Comparison of ENCODE assay signal across 15 cellular contexts in the genomic region with DNA sequence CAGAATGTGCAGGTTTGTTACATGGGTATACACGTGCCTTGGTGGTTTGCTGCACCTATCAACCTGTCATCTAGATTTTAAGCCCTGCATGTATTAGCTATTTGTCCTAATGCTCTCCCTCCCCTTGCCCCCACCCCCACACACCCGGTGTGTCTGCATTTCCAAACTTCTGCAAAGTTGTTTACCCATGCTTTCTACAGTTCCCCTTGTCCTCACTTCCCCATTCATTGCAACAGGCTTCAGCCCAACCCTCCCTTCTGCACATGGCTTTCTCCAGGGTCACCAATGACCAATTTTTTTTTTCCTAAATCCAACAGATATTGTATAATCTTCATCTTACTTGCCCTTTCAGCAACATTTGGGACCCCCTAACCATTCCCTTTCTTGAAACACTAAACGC. TPM values are rescaled to one million over a fixed set of nuclear protein-coding genes. Genes with fewer than 3 reads are reported as not detected.
A peak's percentile ranks its signal among the peaks of the same experiment; 100 is the strongest.
DNase-seq lines count a peak whose midpoint lies in the region; ATAC-seq and TF ChIP-seq lines count a peak whose summit lies in the region.
"Had no signal": no experiment of that assay in that cellular context is flagged by ENCODE, and none has a peak within 500 bp of the region (broad histone marks: within the 10 kb centered on the region; RNA-seq: fewer than 3 reads in every experiment).

No MANE protein-coding gene starts in this region.

- no peak for ATAC-seq in GM18498 (IDR thresholded peaks at IDR 0.05; ENCODE audit: unreplicated experiment)
- ATAC-seq: activated naive CD8-positive, alpha-beta T cell treated with anti-CD3 and anti-CD28 coated beads, Interleukin-2, amount 50 U/mL, for 24 hours; SK-N-SH treated with all-trans-retinoic acid at 6 μM for 48 hours had no signal

- peak overlapping the region; percentile 97 for H3K27ac ChIP-seq in neutrophil
- H3K27ac ChIP-seq in sigmoid colon: no peak overlapping the region
- H3K27ac ChIP-seq: BLaER1, thoracic aorta had no signal

- 60 to 63% methylated on average over 3 of the region's 3 CpGs for WGBS in sigmoid colon, 2 donors

- no peak for TF ChIP-seq POLR2A in sigmoid colon (IDR thresholded peaks at IDR 0.05)

- H3K9me3 ChIP-seq in neutrophil: no peaks in the 10 kb centered on the region
- peaks cover 5 to 9% (median 7%) of the 10 kb centered on the region in 4 donors for H3K9me3 ChIP-seq in sigmoid colon

- intact Hi-C loops in sigmoid colon (cut with DNase I): no loop called here

- peak; percentile 46 for DNase-seq in GDM1 (lab: John Stamatoyannopoulos, UW)
- peak; percentile 59 for DNase-seq in NOMO-1 treated with dmso at 0.1 percent for 144 hours (lab: John Stamatoyannopoulos, UW; ENCODE audit: unreplicated experiment)
- DNase-seq in globus pallidus (ENCODE audit: low spot score): peak; percentile 20
- no peak for DNase-seq in NCI-H2227 (lab: John Stamatoyannopoulos, UW; ENCODE audit: unreplicated experiment)
- DNase-seq in NCI-H1694 (lab: John Stamatoyannopoulos, UW): no peak
- DNase-seq in sigmoid colon: no peak
- DNase-seq: activated B cell treated with CpG ODN at 0.5 μM for 24 hours; activated naive CD8-positive, alpha-beta T cell treated with anti-CD3 and anti-CD28 coated beads, Interleukin-2, amount 50 U/mL, for 24 hours; islet precursor cell; stimulated activated CD4-positive, alpha-beta T cell treated with anti-CD3 and anti-CD28 coated beads, Interleukin-1b, Interleukin-23, amount 100 ng/mL, for 48 hours had no signal

- H3K36me3 ChIP-seq in neutrophil: peaks cover 20% of the 10 kb centered on the region
- H3K36me3 ChIP-seq in sigmoid colon: peaks cover 8 to 28% (median 13%) of the 10 kb centered on the region in 4 donors

- H3K4me1 ChIP-seq in neutrophil (ENCODE audit: control insufficient read depth in 1 of 2, insufficient read depth in 1 of 2, low read depth in 1 of 2, low read length in 1 of 2): peaks cover 48 to 63% of the 10 kb centered on the region in 2 experiments
- H3K4me1 ChIP-seq in sigmoid colon: no peaks in the 10 kb centered on the region

- H3K27me3 ChIP-seq in neutrophil (no peaks in the 10 kb centered on the region), sigmoid colon (no peaks in the 10 kb centered on the region)
- H3K27me3 ChIP-seq: BLaER1 had no signal

- no peak for TF ChIP-seq EP300 in sigmoid colon (IDR thresholded peaks at IDR 0.05)

- TF ChIP-seq CTCF in neutrophil (IDR thresholded peaks at IDR 0.05) (no peak), sigmoid colon (IDR thresholded peaks at IDR 0.05) (no peak)

- H3K4me3 ChIP-seq in neutrophil (ENCODE audit: low read depth in 1 of 2, low read length in 1 of 2): peak overlapping the region; percentile 23 to 45
- no peak overlapping the region for H3K4me3 ChIP-seq in sigmoid colon
- H3K4me3 ChIP-seq: BLaER1, thoracic aorta had no signal

RNA-seq across cellular contexts. Expression of gene NUP50, which starts 32.0 kb away (rescaled TPM):
- total RNA-seq in sigmoid colon: 10 to 100 TPM; 23.2 to 28.5 (median 26.8) TPM
- polyA plus RNA-seq in sigmoid colon: 10 to 100 TPM; 10.8 to 27.8 (median 22.2) TPM

Comparison
In these comparisons a context has a peak if more than half of its experiments do, and no peak if none do; other contexts are left out.
1. DNase-seq: peak in GDM1 (single experiment), NOMO-1 treated with dmso at 0.1 percent for 144 hours (single experiment) and globus pallidus (single experiment); none in NCI-H2227 (single experiment), NCI-H1694 (single experiment) and sigmoid colon (single experiment).
2. H3K4me3 ChIP-seq: peak in neutrophil (2 of 2); none in sigmoid colon (0 of 4).